Comparison of ENCODE assay signal across 7 cellular contexts in the genomic region with DNA sequence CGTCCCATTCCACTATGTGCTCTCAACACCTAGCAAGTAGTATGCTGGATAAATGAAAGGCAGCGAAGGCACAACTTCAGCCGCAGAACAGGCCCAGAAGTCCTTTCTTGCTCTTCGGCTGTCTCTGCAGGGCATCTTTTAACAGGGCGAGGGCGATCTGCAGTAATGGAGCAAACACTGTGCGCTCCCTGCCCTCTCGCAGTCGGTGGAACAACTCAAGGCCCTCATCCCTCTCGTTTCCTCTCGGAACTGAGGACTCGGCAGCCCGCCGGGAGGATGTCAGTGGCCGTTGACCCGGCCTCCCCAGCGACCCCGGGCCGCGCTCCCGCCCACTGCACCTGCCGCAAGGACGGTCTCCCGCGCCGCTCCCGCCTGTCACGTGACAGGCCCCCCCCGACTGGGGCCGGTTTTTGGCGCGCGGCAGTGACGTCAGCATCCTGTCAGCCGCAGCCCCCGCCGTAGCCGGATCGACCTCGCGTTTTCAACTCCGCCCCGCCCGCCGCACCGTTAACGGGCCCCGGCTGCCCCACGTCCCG. TPM values are rescaled to one million over a fixed set of nuclear protein-coding genes. Genes with fewer than 3 reads are reported as not detected.
DNase-seq lines count a peak whose midpoint lies in the region; ATAC-seq and TF ChIP-seq lines count a peak whose summit lies in the region.

No MANE protein-coding gene starts in this region.

- peaks cover 44% of the 10 kb centered on the region for H3K4me1 Mint-ChIP-seq in activated CD8-positive, alpha-beta T cell treated with anti-CD3 and anti-CD28 coated beads for 36 hours (ENCODE audit: low read depth)

- POLR2A ChIA-PET in activated CD8-positive, alpha-beta T cell treated with anti-CD3 and anti-CD28 coated beads for 36 hours (lab: Charles Lee) = interaction anchor here (0.9 to 1.3 kb wide), 5 partner anchors 16 to 252 kb away, joined by 3 to 4 read pairs (median 4); a partner anchor contains a TSS

- ATAC-seq in GM18498 (IDR thresholded peaks at IDR 0.05; ENCODE audit: unreplicated experiment) = peak; percentile 26
- ATAC-seq in HG03354 (IDR thresholded peaks at IDR 0.05; ENCODE audit: poor library complexity, severe bottlenecking, unreplicated experiment) = peak; percentile 25
- ATAC-seq in activated CD8-positive, alpha-beta T cell treated with anti-CD3 and anti-CD28 coated beads for 36 hours = peak; percentile 4
- no peak for ATAC-seq in lung (ENCODE audit: insufficient read depth, low FRiP score)

- no peaks in the 10 kb centered on the region for H3K27me3 ChIP-seq in lung (ENCODE audit: control insufficient read depth, insufficient read depth)

- intact Hi-C loops in activated CD8-positive, alpha-beta T cell treated with anti-CD3 and anti-CD28 coated beads for 36 hours (cut with micrococcal nuclease) = no loop called here

- H3K4me3 Mint-ChIP-seq in activated CD8-positive, alpha-beta T cell treated with anti-CD3 and anti-CD28 coated beads for 36 hours = peak overlapping the region; percentile 93

- H3K27me3 Mint-ChIP-seq in activated CD8-positive, alpha-beta T cell treated with anti-CD3 and anti-CD28 coated beads for 36 hours = no peaks in the 10 kb centered on the region

- H3K4me3 ChIP-seq in lung = peak overlapping the region; percentile 80

- peak overlapping the region; percentile 84 for H3K27ac Mint-ChIP-seq in activated CD8-positive, alpha-beta T cell treated with anti-CD3 and anti-CD28 coated beads for 36 hours

- no peak for TF ChIP-seq CTCF in activated CD8-positive, alpha-beta T cell treated with anti-CD3 and anti-CD28 coated beads for 36 hours (IDR thresholded peaks at IDR 0.05)
- TF ChIP-seq CTCF in lung (IDR thresholded peaks at IDR 0.05; ENCODE audit: control extremely low read depth, extremely low read depth) = no peak

- H3K36me3 Mint-ChIP-seq in activated CD8-positive, alpha-beta T cell treated with anti-CD3 and anti-CD28 coated beads for 36 hours (ENCODE audit: low read depth) = peaks cover 22% of the 10 kb centered on the region

- H3K27ac ChIP-seq in lung (ENCODE audit: low read depth in 1 of 2, low read length in 1 of 2) = peak overlapping the region; percentile 82 to 86

- no peaks in the 10 kb centered on the region for H3K36me3 ChIP-seq in lung (ENCODE audit: control insufficient read depth in 2 of 2, insufficient read depth in 2 of 2, low read length in 2 of 2)

- 0 to 1% methylated on average over 32 to 50 of the region's 50 CpGs for WGBS in lung, 2 donors

- H3K9me3 Mint-ChIP-seq in activated CD8-positive, alpha-beta T cell treated with anti-CD3 and anti-CD28 coated beads for 36 hours = no peaks in the 10 kb centered on the region

- H3K4me1 ChIP-seq in lung (ENCODE audit: control insufficient read depth in 2 of 2, insufficient read depth in 2 of 2, low read length in 2 of 2) = peaks cover 0 to 6% of the 10 kb centered on the region in 2 donors

- CTCF ChIA-PET in activated CD8-positive, alpha-beta T cell treated with anti-CD3 and anti-CD28 coated beads for 36 hours (lab: Charles Lee) = no interaction called here

- no peaks in the 10 kb centered on the region for H3K9me3 ChIP-seq in lung (ENCODE audit: control insufficient read depth in 2 of 2, insufficient read depth in 1 of 2, low read length in 1 of 2)

- DNase-seq in NCI-H82 (lab: John Stamatoyannopoulos, UW) = peak; percentile 89
- DNase-seq in activated CD8-positive, alpha-beta T cell treated with anti-CD3 and anti-CD28 coated beads for 36 hours = peak; percentile 90
- DNase-seq in ecto neural progenitor cell (ENCODE audit: low spot score) = peak; percentile 95
- DNase-seq in lung (ENCODE audit: low spot score) = peak; percentile 87
- peak; percentile 79 to 90 (median 80) for DNase-seq in stimulated activated CD4-positive, alpha-beta T cell treated with anti-CD3 and anti-CD28 coated beads, TNF-alpha, amount 100 ng/mL, for 1 hour (ENCODE audit: low read depth in 3 of 3, low spot score in 1 of 3)

RNA-seq across cellular contexts. Expression of a gene that starts 1.1 kb away (rescaled TPM):
- total RNA-seq in activated CD8-positive, alpha-beta T cell treated with anti-CD3 and anti-CD28 coated beads for 36 hours = 10 to 100 TPM; 29.3 to 30.1 TPM
- 1 to 10 TPM; 3.1 to 3.3 TPM for total RNA-seq in lung
- 1 to 10 TPM; 1.0 to 1.1 TPM for polyA plus RNA-seq in lung

RNA-seq across cellular contexts. Expression of a gene that starts 32.9 kb away (rescaled TPM):
- 1 to 10 TPM; 7.0 to 8.3 TPM for total RNA-seq in activated CD8-positive, alpha-beta T cell treated with anti-CD3 and anti-CD28 coated beads for 36 hours
- total RNA-seq in lung = 10 to 100 TPM in 1 of 2 donors, 1 to 10 TPM in 1; 6.5 to 10.2 TPM
- polyA plus RNA-seq in lung = 1 to 10 TPM; 4.7 to 9.8 TPM

RNA-seq across cellular contexts. Expression of a gene that starts 33.6 kb away (rescaled TPM):
- 1 to 10 TPM; 2.2 to 2.6 TPM for total RNA-seq in activated CD8-positive, alpha-beta T cell treated with anti-CD3 and anti-CD28 coated beads for 36 hours
- 10 to 100 TPM; 22.7 to 27.2 TPM for total RNA-seq in lung
- polyA plus RNA-seq in lung = 10 to 100 TPM; 14.9 to 20.2 TPM

Comparison
In these comparisons a context has a peak if more than half of its experiments do, and no peak if none do; other contexts are left out.
1. RNA of a gene that starts 1.1 kb away (total RNA-seq): 29.3 to 30.1 TPM in activated CD8-positive, alpha-beta T cell treated with anti-CD3 and anti-CD28 coated beads for 36 hours; 3.1 to 3.3 TPM in lung; every median in the first group is over 4 times any median in the second.
2. RNA of a gene that starts 33.6 kb away (total RNA-seq): 22.7 to 27.2 TPM in lung; 2.2 to 2.6 TPM in activated CD8-positive, alpha-beta T cell treated with anti-CD3 and anti-CD28 coated beads for 36 hours; every median in the first group is over 4 times any median in the second.
3. Peak in every context shown above with its lines, with median percentiles within 50 percentile points of each other: DNase-seq.